ENCODE assay signal across 26 cellular contexts in genomic region chr5:126872558-126873349, GRCh38.
"Had no signal": no experiment of that assay in that cellular context is flagged by ENCODE, and none has a peak within 500 bp of the region (broad histone marks: within the 10 kb centered on the region; RNA-seq: fewer than 3 reads in every experiment).

No MANE protein-coding gene starts in this region.

- H3K4me1 ChIP-seq: psoas muscle, right lobe of liver had no signal

- H3K9me3 Mint-ChIP-seq: activated CD4-positive, alpha-beta memory T cell treated with anti-CD3 and anti-CD28 coated beads, Interleukin-2, amount 10 ng/mL, durations not matched to agents 7 days and 5 days; activated naive CD8-positive, alpha-beta T cell treated with anti-CD3 and anti-CD28 coated beads for 36 hours; activated T-helper 17 cell treated with anti-CD3 and anti-CD28 coated beads, Interleukin-2, amount 50 U/mL, for 72 hours; nephron progenitor cell; stimulated activated naive CD8-positive, alpha-beta T cell treated with anti-CD3 and anti-CD28 coated beads, Interleukin-15, amount 100 ng/mL, for 72 hours; T-helper 2 cell treated with Interferon-gamma antibody and Interleukin-4, amounts not matched to agents 5 μg/mL and 100 μg/mL, for 36 hours had no signal

- H3K27ac Mint-ChIP-seq: activated CD4-positive, alpha-beta memory T cell treated with anti-CD3 and anti-CD28 coated beads, Interleukin-2, amount 10 ng/mL, durations not matched to agents 7 days and 5 days; activated CD8-positive, alpha-beta memory T cell treated with anti-CD3 and anti-CD28 coated beads, Interleukin-2, amount 10 ng/mL, durations not matched to agents 7 days and 5 days; activated naive CD8-positive, alpha-beta T cell treated with anti-CD3 and anti-CD28 coated beads for 36 hours; activated T-helper 17 cell treated with anti-CD3 and anti-CD28 coated beads, Interleukin-2, amount 50 U/mL, for 72 hours; nephron progenitor cell; T-helper 2 cell treated with Interferon-gamma antibody and Interleukin-4, amounts not matched to agents 5 μg/mL and 100 μg/mL, for 36 hours had no signal

- H3K9me3 ChIP-seq: left lung, psoas muscle, right lobe of liver, suprapubic skin, transverse colon, vagina had no signal

- H3K27me3 Mint-ChIP-seq: activated CD4-positive, alpha-beta memory T cell treated with anti-CD3 and anti-CD28 coated beads, Interleukin-2, amount 10 ng/mL, durations not matched to agents 7 days and 5 days; activated CD8-positive, alpha-beta memory T cell treated with anti-CD3 and anti-CD28 coated beads, Interleukin-2, amount 10 ng/mL, durations not matched to agents 7 days and 5 days; activated naive CD8-positive, alpha-beta T cell treated with anti-CD3 and anti-CD28 coated beads for 36 hours; activated T-helper 17 cell treated with anti-CD3 and anti-CD28 coated beads, Interleukin-2, amount 50 U/mL, for 72 hours had no signal

- H3K27me3 ChIP-seq: left lung, right lobe of liver, suprapubic skin, transverse colon, vagina had no signal

- H3K4me3 Mint-ChIP-seq: activated CD4-positive, alpha-beta memory T cell treated with anti-CD3 and anti-CD28 coated beads, Interleukin-2, amount 10 ng/mL, durations not matched to agents 7 days and 5 days; activated CD8-positive, alpha-beta memory T cell treated with anti-CD3 and anti-CD28 coated beads, Interleukin-2, amount 10 ng/mL, durations not matched to agents 7 days and 5 days; activated naive CD8-positive, alpha-beta T cell treated with anti-CD3 and anti-CD28 coated beads for 36 hours; activated T-helper 17 cell treated with anti-CD3 and anti-CD28 coated beads, Interleukin-2, amount 50 U/mL, for 72 hours; nephron progenitor cell; stimulated activated naive CD8-positive, alpha-beta T cell treated with anti-CD3 and anti-CD28 coated beads, Interleukin-15, amount 100 ng/mL, for 72 hours; T-helper 2 cell treated with Interferon-gamma antibody and Interleukin-4, amounts not matched to agents 5 μg/mL and 100 μg/mL, for 36 hours had no signal

- DNase-seq: activated CD4-positive, alpha-beta memory T cell treated with anti-CD3 and anti-CD28 coated beads, Interleukin-2, amount 10 ng/mL, durations not matched to agents 7 days and 5 days; activated CD4-positive, alpha-beta T cell treated with anti-CD3 and anti-CD28 coated beads for 4 hours; activated CD8-positive, alpha-beta memory T cell treated with anti-CD3 and anti-CD28 coated beads, Interleukin-2, amount 10 ng/mL, durations not matched to agents 7 days and 5 days; activated naive CD4-positive, alpha-beta T cell; activated naive CD8-positive, alpha-beta T cell treated with anti-CD3 and anti-CD28 coated beads for 36 hours; activated T-cell treated with anti-CD3 and anti-CD28 coated beads, Interleukin-2, amount 50 U/mL, for 1 hour; amniotic stem cell; dermis blood vessel endothelial cell; effector memory CD4-positive, alpha-beta T cell; foreskin melanocyte; glutamatergic neuron; kidney; left lung; mammary epithelial cell; midbrain; nephron progenitor cell; psoas muscle; right lobe of liver; stimulated activated CD4-positive, alpha-beta T cell treated with anti-CD3 and anti-CD28 coated beads, Interleukin-4, amount 100 ng/mL, for 1 hour; stimulated activated naive CD8-positive, alpha-beta T cell treated with anti-CD3 and anti-CD28 coated beads, Interleukin-15, amount 100 ng/mL, for 72 hours; transverse colon had no signal

- ATAC-seq: activated CD8-positive, alpha-beta memory T cell treated with anti-CD3 and anti-CD28 coated beads, Interleukin-2, amount 10 ng/mL, durations not matched to agents 7 days and 5 days; activated T-helper 17 cell treated with anti-CD3 and anti-CD28 coated beads, Interleukin-2, amount 50 U/mL, for 72 hours; left lung; psoas muscle; right lobe of liver; stimulated activated naive CD8-positive, alpha-beta T cell treated with anti-CD3 and anti-CD28 coated beads, Interleukin-15, amount 100 ng/mL, for 72 hours had no signal

- H3K36me3 ChIP-seq: right lobe of liver, suprapubic skin, transverse colon, vagina had no signal

- H3K4me3 ChIP-seq: left lung, psoas muscle, right lobe of liver, smooth muscle cell, suprapubic skin, transverse colon, vagina had no signal
